8 cellular contexts compared by ENCODE assay signal in genomic region chr13:99307648-99308339, GRCh38. TPM values are rescaled to one million over a fixed set of nuclear protein-coding genes. Genes with fewer than 3 reads are reported as not detected.
DNase-seq lines count a peak whose midpoint lies in the region; ATAC-seq, FAIRE-seq and TF ChIP-seq lines count a peak whose summit lies in the region.

No MANE protein-coding gene starts in this region.

- DNase-seq in GM12891 (ENCODE audit: insufficient read length, low spot score): no peak
- no peak for DNase-seq in T-helper 17 cell
- peak in 1 of 61 donors; percentile 19 for DNase-seq in caudate nucleus (lab: John Stamatoyannopoulos, UW)
- DNase-seq in upper lobe of right lung: no peak
- no peak for DNase-seq in RPMI8226

- intact Hi-C loops in upper lobe of right lung (cut with DNase I): no loop called here

- H3K36me3 ChIP-seq in muscle layer of duodenum (ENCODE audit: control insufficient read depth in 1 of 2, insufficient read depth in 2 of 2, low read length in 2 of 2): no peaks in the 10 kb centered on the region
- no peaks in the 10 kb centered on the region for H3K36me3 ChIP-seq in upper lobe of right lung

- no peaks in the 10 kb centered on the region for H3K27me3 Mint-ChIP-seq in T-helper 17 cell

- no peak for TF ChIP-seq POLR2A in GM12891 (IDR thresholded peaks at IDR 0.05; ENCODE audit: low read depth, low read length)

- no peak for TF ChIP-seq CTCF in upper lobe of right lung (IDR thresholded peaks at IDR 0.05)

- H3K27me3 ChIP-seq in muscle layer of duodenum (ENCODE audit: low read depth, low read length) (no peaks in the 10 kb centered on the region), upper lobe of right lung (no peaks in the 10 kb centered on the region)

- ATAC-seq in HG03025 (IDR thresholded peaks at IDR 0.05; ENCODE audit: low FRiP score, unreplicated experiment) (peak; percentile 44), T-helper 17 cell (peak; percentile 34), upper lobe of right lung (peak; percentile 81), GM18861 (IDR thresholded peaks at IDR 0.05; ENCODE audit: unreplicated experiment) (no peak)

- H3K4me1 Mint-ChIP-seq in T-helper 17 cell: peaks cover 61% of the 10 kb centered on the region

- H3K27ac Mint-ChIP-seq in T-helper 17 cell: peak overlapping the region; percentile 98

- H3K27ac ChIP-seq in caudate nucleus (ENCODE audit: low read depth, low read length) (peak overlapping the region; percentile 8), muscle layer of duodenum (ENCODE audit: low read length) (peak overlapping the region; percentile 90), upper lobe of right lung (peak overlapping the region; percentile 33)

- no peak overlapping the region for H3K4me3 ChIP-seq in muscle layer of duodenum (ENCODE audit: low read depth in 1 of 2, low read length in 2 of 2)
- no peak overlapping the region for H3K4me3 ChIP-seq in upper lobe of right lung

- H3K4me3 Mint-ChIP-seq in T-helper 17 cell: peak overlapping the region; percentile 99

- H3K9me3 ChIP-seq in T-helper 17 cell (ENCODE audit: control insufficient read depth, low read length, poor library complexity, severe bottlenecking): no peaks in the 10 kb centered on the region
- no peaks in the 10 kb centered on the region for H3K9me3 ChIP-seq in muscle layer of duodenum (ENCODE audit: control insufficient read depth in 1 of 2, low read length in 2 of 2)
- no peaks in the 10 kb centered on the region for H3K9me3 ChIP-seq in upper lobe of right lung

- peaks cover 20% of the 10 kb centered on the region for H3K36me3 Mint-ChIP-seq in T-helper 17 cell (ENCODE audit: low read depth)

- FAIRE-seq in GM12891 (lab: Jason Lieb, UNC): peak; percentile 93

- H3K4me1 ChIP-seq in muscle layer of duodenum (ENCODE audit: control insufficient read depth in 1 of 2, insufficient read depth in 2 of 2, low read length in 2 of 2) (peaks cover 6 to 15% of the 10 kb centered on the region in 2 donors), upper lobe of right lung (peaks cover 28% of the 10 kb centered on the region)

TF ChIP-seq in GM12891, 5 proteins besides CTCF, POLR2A, EP300 and RAD21:
- TF ChIP-seq SPI1 (IDR thresholded peaks at IDR 0.05; ENCODE audit: low read depth, low read length): no peak
- TF ChIP-seq PAX5 (IDR thresholded peaks at IDR 0.05; ENCODE audit: insufficient read depth, low read length, severe bottlenecking): no peak
- peak; percentile 51; the same call in 1 of the 2 replicates for TF ChIP-seq TAF1 (IDR thresholded peaks at IDR 0.05; ENCODE audit: low read depth, low read length)
- no peak for TF ChIP-seq POLR2AphosphoS5 (IDR thresholded peaks at IDR 0.05; ENCODE audit: low read depth, low read length)
- TF ChIP-seq POU2F2 (IDR thresholded peaks at IDR 0.05; ENCODE audit: low read depth, low read length): no peak

RNA-seq across cellular contexts. Expression of gene GPR183, which starts 0.6 kb away (rescaled TPM):
- polyA plus RNA-seq in GM12891 (2012; ENCODE audit: low read depth, missing spikeins): 61.8 TPM
- total RNA-seq in T-helper 17 cell (100 to 1,000 TPM; 249 to 322 TPM), upper lobe of right lung (13.6 TPM)

RNA-seq across cellular contexts. Expression of gene GPR18, which starts 49.6 kb away (rescaled TPM):
- 2.3 TPM for polyA plus RNA-seq in GM12891 (2012; ENCODE audit: low read depth, missing spikeins)
- total RNA-seq in T-helper 17 cell (10 to 100 TPM; 10.1 to 13.6 TPM), upper lobe of right lung (0.58 TPM)

Comparison
In these comparisons a context has a peak if more than half of its experiments do, and no peak if none do; other contexts are left out.
1. H3K27ac ChIP-seq: peak in every context shown above with its lines; median percentile 90 in muscle layer of duodenum; 33 in upper lobe of right lung; 8 in caudate nucleus.
2. RNA of gene GPR183, which starts 0.6 kb away (total RNA-seq): 249 to 322 TPM in T-helper 17 cell; 13.6 TPM in upper lobe of right lung (single experiment); every median in the first group is over 10 times any median in the second.